In the genomic region with DNA sequence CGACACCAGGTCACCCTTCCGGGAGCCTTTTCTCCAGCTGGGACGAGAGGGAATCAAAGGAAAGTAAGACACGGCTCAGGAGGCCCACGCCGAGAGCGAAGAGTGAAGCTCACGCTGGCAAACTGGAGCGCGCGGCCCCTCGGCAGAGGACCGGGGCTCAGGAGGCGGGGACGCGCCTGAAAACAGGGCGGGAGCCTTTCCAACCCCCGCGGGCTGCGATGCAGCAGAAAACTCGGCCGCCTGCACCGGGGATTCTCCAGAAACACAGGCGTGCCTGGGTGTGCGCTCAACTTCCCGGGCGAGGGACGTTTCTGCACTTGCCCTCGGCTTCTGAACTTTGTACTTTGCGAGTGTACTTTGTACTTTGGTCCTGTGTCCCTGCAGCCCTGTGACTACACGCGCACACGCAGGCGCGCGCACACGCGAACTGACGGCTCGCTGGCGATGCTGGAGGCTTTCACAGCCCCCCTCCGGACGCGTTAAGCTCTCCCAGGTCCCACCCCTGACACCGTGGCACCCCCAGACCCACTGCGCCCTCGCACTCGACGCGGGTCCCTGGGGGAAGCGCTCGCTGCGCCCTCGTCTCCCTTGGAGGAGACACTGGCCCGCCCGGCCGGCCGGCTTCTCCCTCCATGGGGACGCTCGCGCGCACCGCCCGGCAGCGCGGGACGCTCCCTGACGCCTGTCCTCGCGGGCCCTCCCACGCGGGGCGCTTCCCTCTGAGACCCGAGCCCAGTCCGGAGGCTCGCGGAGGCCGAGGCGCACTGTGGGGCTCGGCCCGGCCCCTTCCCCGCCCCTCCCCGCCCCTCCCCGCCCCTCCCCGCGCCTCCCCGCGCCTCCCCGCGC, we compare ENCODE assay signal across 1 cellular context.
A peak's percentile ranks its signal among the peaks of the same experiment; 100 is the strongest.
TF ChIP-seq lines count a peak whose summit lies in the region.

No MANE protein-coding gene starts in this region.

TF ChIP-seq in HepG2, 621 proteins besides CTCF, POLR2A, EP300 and RAD21 (continued from another document and continues in another):
- TF ChIP-seq ZBTB42 (CRISPR knock-in tag; IDR thresholded peaks at IDR 0.05): peak; percentile 66; the same call in 1 of the 2 replicates
- TF ChIP-seq, protein P1, sequence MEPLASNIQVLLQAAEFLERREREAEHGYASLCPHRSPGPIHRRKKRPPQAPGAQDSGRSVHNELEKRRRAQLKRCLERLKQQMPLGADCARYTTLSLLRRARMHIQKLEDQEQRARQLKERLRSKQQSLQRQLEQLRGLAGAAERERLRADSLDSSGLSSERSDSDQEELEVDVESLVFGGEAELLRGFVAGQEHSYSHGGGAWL (CRISPR knock-in tag; IDR thresholded peaks at IDR 0.05): peak; percentile 18; the same call in 1 of the 2 replicates
- TF ChIP-seq ARID2 (CRISPR knock-in tag; IDR thresholded peaks at IDR 0.05; ENCODE audit: borderline replicate concordance): 0 out of 2 replicates have a peak, but pooled peaks have one; percentile 45
- no peak for TF ChIP-seq RFXAP (CRISPR knock-in tag; IDR thresholded peaks at IDR 0.05; ENCODE audit: borderline replicate concordance)
- peak; percentile 51; the same call in 1 of the 2 replicates for TF ChIP-seq ZFY (CRISPR knock-in tag; IDR thresholded peaks at IDR 0.05)
- TF ChIP-seq ATF7 (IDR thresholded peaks at IDR 0.05): no peak
- TF ChIP-seq ATF7 (CRISPR knock-in tag; IDR thresholded peaks at IDR 0.05): 0 out of 2 replicates have a peak, but pooled peaks have one; percentile 40
- TF ChIP-seq ZNF33A (CRISPR knock-in tag; IDR thresholded peaks at IDR 0.05; ENCODE audit: borderline replicate concordance): peak; percentile 75; the same call in 1 of the 2 replicates
- TF ChIP-seq ZNF562 (CRISPR knock-in tag; IDR thresholded peaks at IDR 0.05; ENCODE audit: borderline replicate concordance): no peak
- peak; percentile 71; the same call in 1 of the 2 replicates for TF ChIP-seq ZNF614 (CRISPR knock-in tag; IDR thresholded peaks at IDR 0.05; ENCODE audit: borderline replicate concordance)
- TF ChIP-seq MXI1 (IDR thresholded peaks at IDR 0.05; ENCODE audit: borderline replicate concordance, low read depth, low read length): peak; percentile 46; the same call in 1 of the 3 replicates
- TF ChIP-seq TCF7L2 (IDR thresholded peaks at IDR 0.05; ENCODE audit: low read depth, low read length): no peak
- TF ChIP-seq, protein P2, sequence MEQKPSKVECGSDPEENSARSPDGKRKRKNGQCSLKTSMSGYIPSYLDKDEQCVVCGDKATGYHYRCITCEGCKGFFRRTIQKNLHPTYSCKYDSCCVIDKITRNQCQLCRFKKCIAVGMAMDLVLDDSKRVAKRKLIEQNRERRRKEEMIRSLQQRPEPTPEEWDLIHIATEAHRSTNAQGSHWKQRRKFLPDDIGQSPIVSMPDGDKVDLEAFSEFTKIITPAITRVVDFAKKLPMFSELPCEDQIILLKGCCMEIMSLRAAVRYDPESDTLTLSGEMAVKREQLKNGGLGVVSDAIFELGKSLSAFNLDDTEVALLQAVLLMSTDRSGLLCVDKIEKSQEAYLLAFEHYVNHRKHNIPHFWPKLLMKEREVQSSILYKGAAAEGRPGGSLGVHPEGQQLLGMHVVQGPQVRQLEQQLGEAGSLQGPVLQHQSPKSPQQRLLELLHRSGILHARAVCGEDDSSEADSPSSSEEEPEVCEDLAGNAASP (CRISPR knock-in tag; IDR thresholded peaks at IDR 0.05; ENCODE audit: borderline replicate concordance): peak; percentile 73; the same call in 1 of the 2 replicates
- 0 out of 2 replicates have a peak, but pooled peaks have one; percentile 24 for TF ChIP-seq DNMT1 (CRISPR knock-in tag; IDR thresholded peaks at IDR 0.05)
- TF ChIP-seq, protein P3, sequence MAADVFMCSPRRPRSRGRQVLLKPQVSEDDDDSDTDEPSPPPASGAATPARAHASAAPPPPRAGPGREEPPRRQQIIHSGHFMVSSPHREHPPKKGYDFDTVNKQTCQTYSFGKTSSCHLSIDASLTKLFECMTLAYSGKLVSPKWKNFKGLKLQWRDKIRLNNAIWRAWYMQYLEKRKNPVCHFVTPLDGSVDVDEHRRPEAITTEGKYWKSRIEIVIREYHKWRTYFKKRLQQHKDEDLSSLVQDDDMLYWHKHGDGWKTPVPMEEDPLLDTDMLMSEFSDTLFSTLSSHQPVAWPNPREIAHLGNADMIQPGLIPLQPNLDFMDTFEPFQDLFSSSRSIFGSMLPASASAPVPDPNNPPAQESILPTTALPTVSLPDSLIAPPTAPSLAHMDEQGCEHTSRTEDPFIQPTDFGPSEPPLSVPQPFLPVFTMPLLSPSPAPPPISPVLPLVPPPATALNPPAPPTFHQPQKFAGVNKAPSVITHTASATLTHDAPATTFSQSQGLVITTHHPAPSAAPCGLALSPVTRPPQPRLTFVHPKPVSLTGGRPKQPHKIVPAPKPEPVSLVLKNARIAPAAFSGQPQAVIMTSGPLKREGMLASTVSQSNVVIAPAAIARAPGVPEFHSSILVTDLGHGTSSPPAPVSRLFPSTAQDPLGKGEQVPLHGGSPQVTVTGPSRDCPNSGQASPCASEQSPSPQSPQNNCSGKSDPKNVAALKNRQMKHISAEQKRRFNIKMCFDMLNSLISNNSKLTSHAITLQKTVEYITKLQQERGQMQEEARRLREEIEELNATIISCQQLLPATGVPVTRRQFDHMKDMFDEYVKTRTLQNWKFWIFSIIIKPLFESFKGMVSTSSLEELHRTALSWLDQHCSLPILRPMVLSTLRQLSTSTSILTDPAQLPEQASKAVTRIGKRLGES (CRISPR knock-in tag; IDR thresholded peaks at IDR 0.05; ENCODE audit: borderline replicate concordance): no peak
- TF ChIP-seq, protein P4, sequence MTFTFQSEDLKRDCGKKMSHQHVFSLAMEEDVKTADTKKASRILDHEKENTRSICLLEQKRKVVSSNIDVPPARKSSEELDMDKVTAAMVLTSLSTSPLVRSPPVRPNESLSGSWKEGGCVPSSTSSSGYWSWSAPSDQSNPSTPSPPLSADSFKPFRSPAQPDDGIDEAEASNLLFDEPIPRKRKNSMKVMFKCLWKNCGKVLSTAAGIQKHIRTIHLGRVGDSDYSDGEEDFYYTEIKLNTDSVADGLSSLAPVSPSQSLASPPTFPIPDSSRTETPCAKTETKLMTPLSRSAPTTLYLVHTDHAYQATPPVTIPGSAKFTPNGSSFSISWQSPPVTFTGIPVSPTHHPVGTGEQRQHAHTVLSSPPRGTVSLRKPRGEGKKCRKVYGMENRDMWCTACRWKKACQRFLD (CRISPR knock-in tag; IDR thresholded peaks at IDR 0.05; ENCODE audit: borderline replicate concordance): no peak; the same call in 1 of the 2 replicates
- TF ChIP-seq ZNF264 (CRISPR knock-in tag; IDR thresholded peaks at IDR 0.05): peak; percentile 38; the same call in 1 of the 2 replicates
- peak; percentile 95 for TF ChIP-seq ZSCAN25 (CRISPR knock-in tag; IDR thresholded peaks at IDR 0.05)
- 0 out of 2 replicates have a peak, but pooled peaks have one; percentile 44 for TF ChIP-seq ZZZ3 (CRISPR knock-in tag; IDR thresholded peaks at IDR 0.05; ENCODE audit: borderline replicate concordance)
- 0 out of 2 replicates have a peak, but pooled peaks have one; percentile 56 for TF ChIP-seq ZNF136 (CRISPR knock-in tag; IDR thresholded peaks at IDR 0.05; ENCODE audit: low read depth)
- TF ChIP-seq RNF2 (conservative IDR thresholded peaks at IDR 0.05; ENCODE audit: low read depth): no peak
- peak; percentile 72; the same call in 1 of the 2 replicates for TF ChIP-seq SP4 (CRISPR knock-in tag; IDR thresholded peaks at IDR 0.05)
- TF ChIP-seq, protein P5, sequence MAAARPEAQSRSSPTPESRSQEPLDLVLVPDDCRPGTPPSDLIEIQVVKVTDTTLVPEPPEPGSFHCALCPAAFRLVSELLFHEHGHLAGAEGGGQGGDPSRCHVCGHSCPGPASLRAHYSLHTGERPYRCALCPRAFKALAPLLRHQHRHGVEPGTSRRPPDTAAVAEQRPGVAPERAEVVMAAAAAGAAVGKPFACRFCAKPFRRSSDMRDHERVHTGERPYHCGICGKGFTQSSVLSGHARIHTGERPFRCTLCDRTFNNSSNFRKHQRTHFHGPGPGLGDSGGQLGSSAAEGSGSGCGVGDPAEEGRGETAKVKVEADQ (CRISPR knock-in tag; IDR thresholded peaks at IDR 0.05; ENCODE audit: borderline replicate concordance): no peak
- TF ChIP-seq, protein P6, sequence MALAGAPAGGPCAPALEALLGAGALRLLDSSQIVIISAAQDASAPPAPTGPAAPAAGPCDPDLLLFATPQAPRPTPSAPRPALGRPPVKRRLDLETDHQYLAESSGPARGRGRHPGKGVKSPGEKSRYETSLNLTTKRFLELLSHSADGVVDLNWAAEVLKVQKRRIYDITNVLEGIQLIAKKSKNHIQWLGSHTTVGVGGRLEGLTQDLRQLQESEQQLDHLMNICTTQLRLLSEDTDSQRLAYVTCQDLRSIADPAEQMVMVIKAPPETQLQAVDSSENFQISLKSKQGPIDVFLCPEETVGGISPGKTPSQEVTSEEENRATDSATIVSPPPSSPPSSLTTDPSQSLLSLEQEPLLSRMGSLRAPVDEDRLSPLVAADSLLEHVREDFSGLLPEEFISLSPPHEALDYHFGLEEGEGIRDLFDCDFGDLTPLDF (CRISPR knock-in tag; IDR thresholded peaks at IDR 0.05): peak; percentile 31; the same call in 1 of the 2 replicates
- no peak for TF ChIP-seq SMC3 (IDR thresholded peaks at IDR 0.05; ENCODE audit: low read length)
- peak; percentile 83 for TF ChIP-seq RXRA (CRISPR knock-in tag; IDR thresholded peaks at IDR 0.05)
- TF ChIP-seq, protein P7, sequence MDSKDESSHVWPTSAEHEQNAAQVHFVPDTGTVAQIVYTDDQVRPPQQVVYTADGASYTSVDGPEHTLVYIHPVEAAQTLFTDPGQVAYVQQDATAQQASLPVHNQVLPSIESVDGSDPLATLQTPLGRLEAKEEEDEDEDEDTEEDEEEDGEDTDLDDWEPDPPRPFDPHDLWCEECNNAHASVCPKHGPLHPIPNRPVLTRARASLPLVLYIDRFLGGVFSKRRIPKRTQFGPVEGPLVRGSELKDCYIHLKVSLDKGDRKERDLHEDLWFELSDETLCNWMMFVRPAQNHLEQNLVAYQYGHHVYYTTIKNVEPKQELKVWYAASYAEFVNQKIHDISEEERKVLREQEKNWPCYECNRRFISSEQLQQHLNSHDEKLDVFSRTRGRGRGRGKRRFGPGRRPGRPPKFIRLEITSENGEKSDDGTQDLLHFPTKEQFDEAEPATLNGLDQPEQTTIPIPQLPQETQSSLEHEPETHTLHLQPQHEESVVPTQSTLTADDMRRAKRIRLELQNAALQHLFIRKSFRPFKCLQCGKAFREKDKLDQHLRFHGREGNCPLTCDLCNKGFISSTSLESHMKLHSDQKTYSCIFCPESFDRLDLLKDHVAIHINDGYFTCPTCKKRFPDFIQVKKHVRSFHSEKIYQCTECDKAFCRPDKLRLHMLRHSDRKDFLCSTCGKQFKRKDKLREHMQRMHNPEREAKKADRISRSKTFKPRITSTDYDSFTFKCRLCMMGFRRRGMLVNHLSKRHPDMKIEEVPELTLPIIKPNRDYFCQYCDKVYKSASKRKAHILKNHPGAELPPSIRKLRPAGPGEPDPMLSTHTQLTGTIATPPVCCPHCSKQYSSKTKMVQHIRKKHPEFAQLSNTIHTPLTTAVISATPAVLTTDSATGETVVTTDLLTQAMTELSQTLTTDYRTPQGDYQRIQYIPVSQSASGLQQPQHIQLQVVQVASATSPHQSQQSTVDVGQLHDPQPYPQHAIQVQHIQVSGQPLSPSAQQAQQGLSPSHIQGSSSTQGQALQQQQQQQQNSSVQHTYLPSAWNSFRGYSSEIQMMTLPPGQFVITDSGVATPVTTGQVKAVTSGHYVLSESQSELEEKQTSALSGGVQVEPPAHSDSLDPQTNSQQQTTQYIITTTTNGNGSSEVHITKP (CRISPR knock-in tag; IDR thresholded peaks at IDR 0.05; ENCODE audit: low read depth): no peak
- TF ChIP-seq MIER2 (CRISPR knock-in tag; IDR thresholded peaks at IDR 0.05): no peak
- TF ChIP-seq ZNF317 (CRISPR knock-in tag; IDR thresholded peaks at IDR 0.05): peak; percentile 79; the same call in 1 of the 2 replicates
- no peak for TF ChIP-seq ZNF3 (CRISPR knock-in tag; IDR thresholded peaks at IDR 0.05)
- TF ChIP-seq NFKB2 (CRISPR knock-in tag; IDR thresholded peaks at IDR 0.05; ENCODE audit: borderline replicate concordance): no peak
- TF ChIP-seq MTF2 (CRISPR knock-in tag; IDR thresholded peaks at IDR 0.05; ENCODE audit: borderline replicate concordance): peak; percentile 71; the same call in 1 of the 2 replicates
- TF ChIP-seq, protein P8, sequence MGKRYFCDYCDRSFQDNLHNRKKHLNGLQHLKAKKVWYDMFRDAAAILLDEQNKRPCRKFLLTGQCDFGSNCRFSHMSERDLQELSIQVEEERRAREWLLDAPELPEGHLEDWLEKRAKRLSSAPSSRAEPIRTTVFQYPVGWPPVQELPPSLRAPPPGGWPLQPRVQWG (CRISPR knock-in tag; IDR thresholded peaks at IDR 0.05; ENCODE audit: borderline replicate concordance, low read depth): no peak
- TF ChIP-seq, protein P9, sequence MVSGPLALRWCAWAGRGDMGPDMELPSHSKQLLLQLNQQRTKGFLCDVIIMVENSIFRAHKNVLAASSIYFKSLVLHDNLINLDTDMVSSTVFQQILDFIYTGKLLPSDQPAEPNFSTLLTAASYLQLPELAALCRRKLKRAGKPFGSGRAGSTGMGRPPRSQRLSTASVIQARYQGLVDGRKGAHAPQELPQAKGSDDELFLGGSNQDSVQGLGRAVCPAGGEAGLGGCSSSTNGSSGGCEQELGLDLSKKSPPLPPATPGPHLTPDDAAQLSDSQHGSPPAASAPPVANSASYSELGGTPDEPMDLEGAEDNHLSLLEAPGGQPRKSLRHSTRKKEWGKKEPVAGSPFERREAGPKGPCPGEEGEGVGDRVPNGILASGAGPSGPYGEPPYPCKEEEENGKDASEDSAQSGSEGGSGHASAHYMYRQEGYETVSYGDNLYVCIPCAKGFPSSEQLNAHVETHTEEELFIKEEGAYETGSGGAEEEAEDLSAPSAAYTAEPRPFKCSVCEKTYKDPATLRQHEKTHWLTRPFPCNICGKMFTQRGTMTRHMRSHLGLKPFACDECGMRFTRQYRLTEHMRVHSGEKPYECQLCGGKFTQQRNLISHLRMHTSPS (CRISPR knock-in tag; IDR thresholded peaks at IDR 0.05; ENCODE audit: low read depth): peak; percentile 47; the same call in 1 of the 2 replicates
- TF ChIP-seq KAT8 (CRISPR knock-in tag; IDR thresholded peaks at IDR 0.05): peak; percentile 58
- no peak for TF ChIP-seq MBD4 (IDR thresholded peaks at IDR 0.05; ENCODE audit: borderline replicate concordance, low read length)
- TF ChIP-seq FOXK1 (CRISPR knock-in tag; IDR thresholded peaks at IDR 0.05; ENCODE audit: borderline replicate concordance, low read depth): 0 out of 2 replicates have a peak, but pooled peaks have one; percentile 50
- TF ChIP-seq, protein P10, sequence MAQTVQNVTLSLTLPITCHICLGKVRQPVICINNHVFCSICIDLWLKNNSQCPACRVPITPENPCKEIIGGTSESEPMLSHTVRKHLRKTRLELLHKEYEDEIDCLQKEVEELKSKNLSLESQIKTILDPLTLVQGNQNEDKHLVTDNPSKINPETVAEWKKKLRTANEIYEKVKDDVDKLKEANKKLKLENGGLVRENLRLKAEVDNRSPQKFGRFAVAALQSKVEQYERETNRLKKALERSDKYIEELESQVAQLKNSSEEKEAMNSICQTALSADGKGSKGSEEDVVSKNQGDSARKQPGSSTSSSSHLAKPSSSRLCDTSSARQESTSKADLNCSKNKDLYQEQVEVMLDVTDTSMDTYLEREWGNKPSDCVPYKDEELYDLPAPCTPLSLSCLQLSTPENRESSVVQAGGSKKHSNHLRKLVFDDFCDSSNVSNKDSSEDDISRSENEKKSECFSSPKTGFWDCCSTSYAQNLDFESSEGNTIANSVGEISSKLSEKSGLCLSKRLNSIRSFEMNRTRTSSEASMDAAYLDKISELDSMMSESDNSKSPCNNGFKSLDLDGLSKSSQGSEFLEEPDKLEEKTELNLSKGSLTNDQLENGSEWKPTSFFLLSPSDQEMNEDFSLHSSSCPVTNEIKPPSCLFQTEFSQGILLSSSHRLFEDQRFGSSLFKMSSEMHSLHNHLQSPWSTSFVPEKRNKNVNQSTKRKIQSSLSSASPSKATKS (CRISPR knock-in tag; IDR thresholded peaks at IDR 0.05): no peak
- TF ChIP-seq HHEX (CRISPR knock-in tag; IDR thresholded peaks at IDR 0.05): no peak
- TF ChIP-seq TP53 (CRISPR knock-in tag; conservative IDR thresholded peaks at IDR 0.05): 0 out of 2 replicates have a peak, but pooled peaks have one; percentile 58
- TF ChIP-seq ZNF160 (CRISPR knock-in tag; IDR thresholded peaks at IDR 0.05): peak; percentile 88; the same call in 1 of the 2 replicates
